ENCODE assay signal across 18 cellular contexts in genomic region chr6:70538364-70538763, GRCh38. TPM values are rescaled to one million over a fixed set of nuclear protein-coding genes. Genes with fewer than 3 reads are reported as not detected.
DNase-seq lines count a peak whose midpoint lies in the region; ATAC-seq, FAIRE-seq and TF ChIP-seq lines count a peak whose summit lies in the region.
"Had no signal": no experiment of that assay in that cellular context is flagged by ENCODE, and none has a peak within 500 bp of the region (broad histone marks: within the 10 kb centered on the region; RNA-seq: fewer than 3 reads in every experiment).

No MANE protein-coding gene starts in this region.

- TF ChIP-seq EP300 in GM12878 (IDR thresholded peaks at IDR 0.05; ENCODE audit: borderline replicate concordance in 1 of 2, control insufficient read depth in 1 of 2, low read depth in 2 of 2, low read length in 2 of 2), result peak in 1 of 2 experiments; percentile 48; a peak in 1 of 4 replicates

- ATAC-seq in GM18861 (IDR thresholded peaks at IDR 0.05; ENCODE audit: unreplicated experiment) (peak; percentile 82), GM21717 (IDR thresholded peaks at IDR 0.05; ENCODE audit: unreplicated experiment) (peak; percentile 60), HG03175 (IDR thresholded peaks at IDR 0.05; ENCODE audit: unreplicated experiment) (peak; percentile 77), GM12878 (peak; percentile 89), lower lobe of right lung (no peak)

- POLR2A ChIA-PET in GM12878 (lab: Charles Lee), result interaction anchor here (0.8 to 1.3 kb wide), 3 partner anchors 28 to 135 kb away, joined by 3 to 5 read pairs (median 3); partner anchors contain the start of gene SDHAF4

- SMC1A ChIA-PET in GM12878 (lab: Charles Lee; ENCODE audit: uncharacterized antibody, unreplicated experiment), result interaction anchor here (0.8 to 1.6 kb wide), 11 partner anchors 9 to 346 kb away, joined by 3 to 6 read pairs (median 3); partner anchors contain the start of gene SMAP1

- H3K4me3 ChIP-seq in GM12878, result no peak overlapping the region
- H3K4me3 ChIP-seq in lower lobe of right lung, result no peak overlapping the region

- intact Hi-C loops in GM12878 (cut with micrococcal nuclease; ENCODE audit: unreplicated experiment) (no loop called here), lower lobe of right lung (cut with DNase I) (no loop called here)

- no peak overlapping the region for H2AFZ ChIP-seq in GM12878 (ENCODE audit: control insufficient read depth, low read depth, low read length)

- H3K4me3 Mint-ChIP-seq in endothelial cell (ENCODE audit: unreplicated experiment), result no peak overlapping the region
- H3K4me3 Mint-ChIP-seq: activated CD4-positive, alpha-beta T cell treated with anti-CD3 and anti-CD28 coated beads, Interleukin-2, amount 10 ng/mL, durations not matched to agents 7 days and 5 days; activated naive CD4-positive, alpha-beta T cell treated with anti-CD3 and anti-CD28 coated beads for 36 hours; nephron; type B pancreatic cell had no signal

- FAIRE-seq in GM12878 (lab: Jason Lieb, UNC), result peak; percentile 99
- FAIRE-seq: kidney had no signal

- RAD21 ChIA-PET in GM12878 (lab: Charles Lee; ENCODE audit: unreplicated experiment), result interaction anchor here (1.0 to 1.4 kb wide), 7 partner anchors 10 to 346 kb away, joined by 3 to 5 read pairs (median 3); partner anchors contain the start of genes SDHAF4 and SMAP1

- H3K9ac ChIP-seq in GM12878 (ENCODE audit: control insufficient read depth, insufficient read depth, low read length), result no peak overlapping the region

- TF ChIP-seq POLR2A in GM12878 (IDR thresholded peaks at IDR 0.05; ENCODE audit: low read depth, low read length), result no peak

- TF ChIP-seq CTCF in GM12878 (IDR thresholded peaks at IDR 0.05 in 2 of 3, conservative IDR thresholded peaks at IDR 0.05 in 1 of 3; ENCODE audit: control insufficient read depth in 2 of 3, extremely low read depth in 1 of 3, insufficient read depth in 1 of 3, low read depth in 3 of 3, low read length in 3 of 3), result no peak
- TF ChIP-seq CTCF in lower lobe of right lung (IDR thresholded peaks at IDR 0.05), result no peak
- TF ChIP-seq CTCF in endothelial cell (IDR thresholded peaks at IDR 0.05; ENCODE audit: unreplicated experiment), result no peak

- H3K4me1 Mint-ChIP-seq in endothelial cell (ENCODE audit: unreplicated experiment), result no peaks in the 10 kb centered on the region
- H3K4me1 Mint-ChIP-seq: nephron had no signal

- H4K20me1 ChIP-seq in GM12878 (ENCODE audit: control insufficient read depth, insufficient read depth), result no peaks in the 10 kb centered on the region

- DNase-seq in GM12878 (ENCODE audit: low read depth, low spot score) (peak; percentile 39), lower lobe of right lung (no peak), endothelial cell (ENCODE audit: low spot score) (no peak), dedifferentiated amniotic fluid mesenchymal stem cell (ENCODE audit: extremely low spot score) (no peak)
- no peak for DNase-seq in activated effector memory CD4-positive, alpha-beta T cell treated with anti-CD3 and anti-CD28 coated beads, Interleukin-2, amount 50 U/mL, for 16 hours
- DNase-seq: activated CD4-positive, alpha-beta T cell treated with anti-CD3 and anti-CD28 coated beads, Interleukin-2, amount 10 ng/mL, durations not matched to agents 7 days and 5 days; activated naive CD4-positive, alpha-beta T cell treated with anti-CD3 and anti-CD28 coated beads for 36 hours; cerebellar nuclear complex; kidney; NCI-H1048; NCI-H774; small intestine; SW 1271 had no signal

- no peaks in the 10 kb centered on the region for H3K9me3 Mint-ChIP-seq in endothelial cell (ENCODE audit: unreplicated experiment)
- H3K9me3 Mint-ChIP-seq: activated CD4-positive, alpha-beta T cell treated with anti-CD3 and anti-CD28 coated beads, Interleukin-2, amount 10 ng/mL, durations not matched to agents 7 days and 5 days; activated naive CD4-positive, alpha-beta T cell treated with anti-CD3 and anti-CD28 coated beads for 36 hours; nephron; type B pancreatic cell had no signal

- in situ Hi-C loops in GM12878 (cut with MboI), result no loop called here

- H3K9me3 ChIP-seq in GM12878 (replicated peaks; ENCODE audit: control insufficient read depth, insufficient read depth, low read length), result no peaks in the 10 kb centered on the region
- no peaks in the 10 kb centered on the region for H3K9me3 ChIP-seq in lower lobe of right lung

- H3K27ac Mint-ChIP-seq in endothelial cell (ENCODE audit: unreplicated experiment), result no peak overlapping the region
- H3K27ac Mint-ChIP-seq: activated CD4-positive, alpha-beta T cell treated with anti-CD3 and anti-CD28 coated beads, Interleukin-2, amount 10 ng/mL, durations not matched to agents 7 days and 5 days; activated naive CD4-positive, alpha-beta T cell treated with anti-CD3 and anti-CD28 coated beads for 36 hours; nephron; type B pancreatic cell had no signal

- no peaks in the 10 kb centered on the region for H3K27me3 Mint-ChIP-seq in endothelial cell (ENCODE audit: unreplicated experiment)
- H3K27me3 Mint-ChIP-seq: activated CD4-positive, alpha-beta T cell treated with anti-CD3 and anti-CD28 coated beads, Interleukin-2, amount 10 ng/mL, durations not matched to agents 7 days and 5 days; type B pancreatic cell had no signal

- H3K27me3 ChIP-seq in GM12878 (replicated peaks in 1 of 2; ENCODE audit: control insufficient read depth in 2 of 2, insufficient read depth in 2 of 2, low read length in 1 of 2) (no peaks in the 10 kb centered on the region), lower lobe of right lung (ENCODE audit: low read depth) (no peaks in the 10 kb centered on the region)

- TF ChIP-seq RAD21 in GM12878 (IDR thresholded peaks at IDR 0.05; ENCODE audit: insufficient read depth, low read depth, low read length), result no peak

- no TSS peak for BruUV-seq in GM12878 (replicated peaks; lab: Mats Ljungman, UMichigan)

- H3K4me2 ChIP-seq in GM12878 (ENCODE audit: control insufficient read depth, insufficient read depth), result peak overlapping the region; percentile 57; the same call in 1 of the 2 replicates

- peak overlapping the region; percentile 29; the same call in 1 of the 2 replicates for H3K27ac ChIP-seq in GM12878 (ENCODE audit: control insufficient read depth, insufficient read depth)
- H3K27ac ChIP-seq in lower lobe of right lung, result no peak overlapping the region

- 0 out of 4 replicates have a peak, but pooled peaks cover 0 to 5% of the 10 kb centered on the region in 2 experiments for H3K36me3 ChIP-seq in GM12878 (ENCODE audit: control insufficient read depth in 2 of 2, insufficient read depth in 2 of 2, low read length in 1 of 2)
- peaks cover 26% of the 10 kb centered on the region for H3K36me3 ChIP-seq in lower lobe of right lung

- whole genome bisulfite sequencing in GM12878 (ENCODE audit: insufficient coverage, insufficient replicate concordance, low lambda C conversion rate, missing lambda C conversion rate), result 76% methylated on average over 2 of the region's 2 CpGs

- H3K4me1 ChIP-seq in GM12878 (ENCODE audit: control insufficient read depth, insufficient read depth, low read length) (peaks cover 13% of the 10 kb centered on the region), lower lobe of right lung (no peaks in the 10 kb centered on the region)

- H3K79me2 ChIP-seq in GM12878 (ENCODE audit: control insufficient read depth, insufficient read depth, low read length), result no peaks in the 10 kb centered on the region

- H3K36me3 Mint-ChIP-seq in endothelial cell (ENCODE audit: low read depth, unreplicated experiment), result peaks cover 6% of the 10 kb centered on the region

- CTCF ChIA-PET in GM12878 (lab: Yijun Ruan, JAX), result interaction anchor here (0.9 to 1.8 kb wide), 6 partner anchors 8 to 319 kb away, joined by 3 to 8 read pairs (median 4); no protein-coding TSS in a partner anchor

TF ChIP-seq in GM12878, 131 proteins besides CTCF, POLR2A, EP300 and RAD21 (continues in another document):
- TF ChIP-seq BCL11A (IDR thresholded peaks at IDR 0.05; ENCODE audit: low read depth, low read length) (0 out of 2 replicates have a peak, but pooled peaks have one; percentile 17), PML (IDR thresholded peaks at IDR 0.05; ENCODE audit: low read length) (no peak), CEBPB (IDR thresholded peaks at IDR 0.05; ENCODE audit: borderline replicate concordance in 1 of 2, low read depth in 2 of 2, low read length in 2 of 2) (no peak), BHLHE40 (IDR thresholded peaks at IDR 0.05; ENCODE audit: borderline replicate concordance in 1 of 2, low read depth in 2 of 2, low read length in 1 of 2) (peak in 1 of 2 experiments; percentile 40; a peak in 1 of 4 replicates), RELA (IDR thresholded peaks at IDR 0.05; ENCODE audit: borderline replicate concordance, partially characterized antibody) (no peak), IKZF2 (IDR thresholded peaks at IDR 0.05) (peak; percentile 27 to 41; a peak in 2 of 4 replicates), FOS (IDR thresholded peaks at IDR 0.05; ENCODE audit: borderline replicate concordance, extremely low read depth, insufficient read length) (no peak), CREB1 (IDR thresholded peaks at IDR 0.05; ENCODE audit: low read depth) (no peak), ZNF384 (IDR thresholded peaks at IDR 0.05; ENCODE audit: borderline replicate concordance, low read depth, low read length) (peak; percentile 76), JUNB (IDR thresholded peaks at IDR 0.05) (peak; percentile 72), RAD51 (IDR thresholded peaks at IDR 0.05) (no peak), SPI1 (IDR thresholded peaks at IDR 0.05; ENCODE audit: borderline replicate concordance, insufficient read depth, low read depth, low read length) (peak; percentile 40), KLF5 (IDR thresholded peaks at IDR 0.05; ENCODE audit: partially characterized antibody) (no peak)

RNA-seq across cellular contexts. Expression of gene SDHAF4, which starts 28.4 kb away (rescaled TPM):
- total RNA-seq in GM12878 (2013; cell fraction: nucleolus; rRNA removed), result 18.3 and 24.7 TPM in 2 replicates
- total RNA-seq in GM12878 (2014; rRNA removed), result 11.0 and 16.4 TPM in 2 replicates
- 16.7 and 19.5 TPM in 2 replicates for total RNA-seq in GM12878 (2014; rRNA removed; fragmentation: Illumina TruSeq; extraction: Trizol)
- 8.4 and 9.8 TPM in 2 replicates for total RNA-seq in GM12878 (2021)
- 3.2 TPM for polyA plus RNA-seq in GM12878 (2011; ENCODE audit: low read depth)
- 15.6 and 20.4 TPM in 2 replicates for polyA plus RNA-seq in GM12878 (2011; rRNA removed)
- polyA plus RNA-seq in GM12878 (2011; cell fraction: cytosol; rRNA removed), result 5.9 and 6.6 TPM in 2 replicates
- polyA plus RNA-seq in GM12878 (2011; cell fraction: nucleus; rRNA removed), result 6.6 and 6.8 TPM in 2 replicates
- 10.3 and 11.4 TPM in 2 replicates for polyA plus RNA-seq in GM12878 (2012)
- 12.0 and 13.1 TPM in 2 replicates for polyA plus RNA-seq in GM12878 (2014; fragmentation: Illumina TruSeq; extraction: Trizol)
- polyA plus RNA-seq in GM12878 (2014; fragmentation: Nextera tagmentation; extraction: Ambion mirVana), result 10 to 100 TPM; 14.8 to 19.1 TPM
- polyA plus RNA-seq in GM12878 (2014; rRNA removed), result 12.5 and 20.4 TPM in 2 replicates
- 10 to 100 TPM; 15.6 to 17.5 TPM for polyA plus RNA-seq in GM12878 (2016; fragmentation: Nextera tagmentation; extraction: Ambion mirVana)
- polyA minus RNA-seq in GM12878 (2011; rRNA and poly(A)+ RNA removed), result 1.8 and 2.4 TPM in 2 replicates
- 2.4 TPM in 1 of 2 replicates, not detected in the other for polyA minus RNA-seq in GM12878 (2011; cell fraction: cytosol; rRNA and poly(A)+ RNA removed)
- polyA minus RNA-seq in GM12878 (2011; cell fraction: nucleus; rRNA and poly(A)+ RNA removed), result 3.7 and 5.8 TPM in 2 replicates
- total RNA-seq in lower lobe of right lung, result 10.8 TPM
- total RNA-seq in endothelial cell (ENCODE audit: unreplicated experiment), result 10.5 TPM

Comparison
In these comparisons a context has a peak if more than half of its experiments do, and no peak if none do; other contexts are left out.
1. ATAC-seq: peak in GM18861 (single experiment), GM21717 (single experiment), HG03175 (single experiment) and GM12878 (single experiment); none in lower lobe of right lung (0 of 2).